Comparison of ENCODE assay signal across 8 cellular contexts in the genomic region with DNA sequence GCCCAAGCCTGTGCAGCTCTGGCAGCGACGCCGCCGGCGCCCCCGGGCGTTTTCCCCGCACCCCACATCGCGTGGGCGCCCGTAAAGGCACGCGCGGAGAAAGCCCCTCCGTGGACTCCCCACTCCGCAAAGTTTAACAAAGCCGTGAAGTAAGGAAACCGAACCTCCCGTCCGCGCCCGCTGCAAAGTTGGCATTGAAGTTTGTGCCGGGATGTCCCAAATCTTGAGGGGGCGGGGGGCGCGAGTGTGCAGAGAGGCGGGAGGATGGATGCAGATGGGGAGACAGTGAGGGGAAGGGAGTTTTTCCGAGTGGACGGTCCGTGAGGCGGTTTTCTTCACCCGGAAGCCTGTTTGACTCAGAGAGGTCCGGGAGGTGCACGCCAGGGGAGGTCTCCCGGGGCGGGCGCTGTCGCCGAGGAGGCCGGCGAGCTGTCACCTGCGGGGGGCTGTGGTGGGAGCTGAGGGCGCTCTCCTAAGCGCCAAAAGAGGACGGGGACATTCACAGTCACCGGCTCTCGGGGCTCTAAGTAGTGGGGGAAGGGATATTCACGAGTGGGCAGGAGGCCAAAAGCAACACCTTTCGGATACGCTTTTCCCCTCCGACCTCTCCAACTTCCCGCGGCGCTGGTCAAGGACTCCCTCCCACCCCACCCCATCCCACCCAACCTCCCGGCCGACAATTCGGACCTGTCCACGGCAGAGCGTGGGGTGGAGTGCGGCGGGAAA. TPM values are rescaled to one million over a fixed set of nuclear protein-coding genes. Genes with fewer than 3 reads are reported as not detected.
DNase-seq lines count a peak whose midpoint lies in the region; ATAC-seq and TF ChIP-seq lines count a peak whose summit lies in the region.

No MANE protein-coding gene starts in this region.

- no peak for TF ChIP-seq RAD21 in SK-N-SH (IDR thresholded peaks at IDR 0.05; ENCODE audit: low read length)

- DNase-seq in SK-N-SH, result peak; percentile 63
- DNase-seq in Right ventricle myocardium superior, result peak; percentile 48
- DNase-seq in psoas muscle, result peak; percentile 35 to 62
- DNase-seq in H4 (ENCODE audit: low spot score), result no peak
- DNase-seq in NCI-H526 treated with DMSO at 0.1 percent for 48 hours (lab: John Stamatoyannopoulos, UW), result no peak

- peaks cover 12 to 19% of the 10 kb centered on the region in 2 experiments; a peak in 3 of 4 replicates for H3K4me1 ChIP-seq in SK-N-SH (ENCODE audit: control insufficient read depth in 1 of 2, insufficient read depth in 2 of 2, low read depth in 1 of 2, low read length in 1 of 2)
- peaks cover 8% of the 10 kb centered on the region for H3K4me1 ChIP-seq in psoas muscle

- CTCF ChIA-PET in SK-N-SH (lab: Yijun Ruan, JAX), result interaction anchor here (1.1 to 2.9 kb wide), 6 partner anchors 8 to 114 kb away, joined by 3 to 13 read pairs (median 6); no protein-coding TSS in a partner anchor

- H4K20me1 ChIP-seq in SK-N-SH (ENCODE audit: insufficient read depth), result peaks cover 12% of the 10 kb centered on the region; the same call in 1 of the 2 replicates

- TF ChIP-seq CTCF in SK-N-SH (IDR thresholded peaks at IDR 0.05) (0 out of 2 replicates have a peak, but pooled peaks have one; percentile 7), psoas muscle (IDR thresholded peaks at IDR 0.05) (no peak)

- ATAC-seq in Right ventricle myocardium superior (ENCODE audit: poor library complexity) (peak; percentile 26), psoas muscle (peak; percentile 45 to 58 (median 52)), HG03045 (IDR thresholded peaks at IDR 0.05; ENCODE audit: unreplicated experiment) (no peak), GM21367 (IDR thresholded peaks at IDR 0.05; ENCODE audit: unreplicated experiment) (no peak)

- peak overlapping the region; percentile 46 for H3K4me3 ChIP-seq in GM08714 (ENCODE audit: low read length)
- H3K4me3 ChIP-seq in SK-N-SH (ENCODE audit: low read depth in 2 of 2, low read length in 1 of 2), result peak overlapping the region; percentile 87 to 89
- H3K4me3 ChIP-seq in psoas muscle, result peak overlapping the region; percentile 82

- H3K9me3 ChIP-seq in SK-N-SH, result no peaks in the 10 kb centered on the region
- H3K9me3 ChIP-seq in psoas muscle, result no peaks in the 10 kb centered on the region

- peak overlapping the region; percentile 97; the same call in 1 of the 2 replicates for H2AFZ ChIP-seq in SK-N-SH (ENCODE audit: low read depth)

- no peak for TF ChIP-seq EP300 in SK-N-SH (IDR thresholded peaks at IDR 0.05; ENCODE audit: borderline replicate concordance in 1 of 2, low read depth in 1 of 2, low read length in 1 of 2)

- H3K27me3 ChIP-seq in SK-N-SH (ENCODE audit: insufficient read depth) (no peaks in the 10 kb centered on the region), psoas muscle (ENCODE audit: insufficient read depth in 3 of 3, low read length in 2 of 3) (no peaks in the 10 kb centered on the region)

- H3K79me2 ChIP-seq in SK-N-SH (ENCODE audit: insufficient read depth), result peaks cover 50% of the 10 kb centered on the region

- H3F3A ChIP-seq in SK-N-SH (replicated peaks; ENCODE audit: insufficient read depth), result peaks cover 14% of the 10 kb centered on the region

- peak overlapping the region; percentile 94 for H3K4me2 ChIP-seq in SK-N-SH

- WGBS in SK-N-SH (ENCODE audit: low lambda C conversion rate), result 2% methylated on average over 29 of the region's 62 CpGs
- 1 to 2% (median 2%) methylated on average over 61 to 62 of the region's 62 CpGs for WGBS in psoas muscle, 3 donors

- POLR2A ChIA-PET in SK-N-SH (lab: Yijun Ruan, JAX), result interaction anchor here (1.2 kb wide), 1 partner anchor 109 kb away, joined by 3 read pairs; no protein-coding TSS in a partner anchor

- H3K9ac ChIP-seq in SK-N-SH, result peak overlapping the region; percentile 94

- intact Hi-C loops in Right ventricle myocardium superior (cut with DNase I) (loop anchor here (5.0 kb wide), 1 partner anchor 109 kb away; no protein-coding TSS in a partner anchor), psoas muscle (cut with DNase I) (loop anchor here (5.0 to 10.0 kb wide), 5 partner anchors 54 to 396 kb away; partner anchors contain the start of gene GNG12 (in 1 of the 2))

- peaks cover 0 to 11% of the 10 kb centered on the region in 2 experiments for H3K36me3 ChIP-seq in SK-N-SH (replicated peaks in 1 of 2; ENCODE audit: control insufficient read depth in 1 of 2, insufficient read depth in 2 of 2, low read length in 1 of 2)
- no peaks in the 10 kb centered on the region for H3K36me3 ChIP-seq in psoas muscle (ENCODE audit: insufficient read depth in 1 of 2, low read depth in 1 of 2)

- peak overlapping the region in 1 of 2 experiments; percentile 74; a peak in 2 of 4 replicates for H3K27ac ChIP-seq in SK-N-SH (ENCODE audit: low read depth in 2 of 2, low read length in 1 of 2)
- H3K27ac ChIP-seq in psoas muscle, result peak overlapping the region; percentile 72

- no peaks in the 10 kb centered on the region for H3K9me2 ChIP-seq in SK-N-SH

TF ChIP-seq in SK-N-SH, 30 proteins besides CTCF, POLR2A, EP300 and RAD21:
- no peak for TF ChIP-seq GABPA (IDR thresholded peaks at IDR 0.05; ENCODE audit: low read depth)
- TF ChIP-seq MAX (IDR thresholded peaks at IDR 0.05; ENCODE audit: low read depth), result 0 out of 2 replicates have a peak, but pooled peaks have one; percentile 23

RNA-seq across cellular contexts. Expression of gene WLS, which starts 1.3 kb away (rescaled TPM):
- 69.0 and 73.7 TPM in 2 replicates for polyA plus RNA-seq in SK-N-SH (2012; rRNA removed)
- 64.1 and 77.6 TPM in 2 replicates for polyA plus RNA-seq in SK-N-SH (2012; cell fraction: cytosol; rRNA removed)
- polyA plus RNA-seq in SK-N-SH (2012; cell fraction: nucleus; rRNA removed), result 59.8 and 94.2 TPM in 2 replicates
- 93.2 TPM for total RNA-seq in Right ventricle myocardium superior
- total RNA-seq in psoas muscle, result 10 to 100 TPM; 15.2 to 32.3 (median 17.5) TPM
- polyA plus RNA-seq in psoas muscle, result 1 to 10 TPM; 3.1 to 9.0 (median 4.5) TPM
- 139 and 151 TPM in 2 replicates for total RNA-seq in H4 (2014; rRNA removed; shearing (Covaris generic))

Comparison
In these comparisons a context has a peak if more than half of its experiments do, and no peak if none do; other contexts are left out.
1. DNase-seq: peak in SK-N-SH (single experiment), Right ventricle myocardium superior (single experiment) and psoas muscle (2 of 2); none in H4 (single experiment) and NCI-H526 treated with DMSO at 0.1 percent for 48 hours (single experiment).
2. ATAC-seq: peak in Right ventricle myocardium superior (single experiment) and psoas muscle (4 of 4); none in HG03045 (single experiment) and GM21367 (single experiment).
3. Peak in every context shown above with its lines, with median percentiles within 50 percentile points of each other: H3K4me3 ChIP-seq.